In the genomic region with DNA sequence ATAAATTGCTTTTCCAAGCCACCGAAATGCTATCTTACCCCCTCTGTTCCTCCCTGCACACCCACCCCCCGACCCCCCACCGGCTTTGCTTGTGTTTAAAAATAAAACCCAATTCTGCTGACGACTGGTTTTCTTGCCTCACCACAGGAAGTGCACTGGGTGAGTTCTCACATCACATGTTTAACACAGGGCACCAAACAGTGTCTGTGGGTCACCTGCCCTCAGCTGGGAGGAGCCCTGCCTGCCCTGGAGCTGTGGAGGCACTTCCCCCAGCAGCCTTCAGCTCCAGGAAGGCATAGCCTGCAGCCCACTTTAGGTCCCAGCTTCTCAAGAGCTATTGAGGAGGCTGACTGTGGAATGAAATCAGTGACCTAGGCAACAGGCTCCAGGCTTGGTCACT, we compare ENCODE assay signal across 8 cellular contexts. TPM values are rescaled to one million over a fixed set of nuclear protein-coding genes. Genes with fewer than 3 reads are reported as not detected.
DNase-seq lines count a peak whose midpoint lies in the region; ATAC-seq, FAIRE-seq and TF ChIP-seq lines count a peak whose summit lies in the region.

No MANE protein-coding gene starts in this region.

- FAIRE-seq in GM12878 (lab: Jason Lieb, UNC): no peak

- no TSS peak for BruUV-seq in GM12878 (replicated peaks; lab: Mats Ljungman, UMichigan)

- H3K9me3 ChIP-seq in BLaER1: no peaks in the 10 kb centered on the region
- H3K9me3 ChIP-seq in GM12878 (replicated peaks; ENCODE audit: control insufficient read depth, insufficient read depth, low read length): no peaks in the 10 kb centered on the region
- no peaks in the 10 kb centered on the region for H3K9me3 ChIP-seq in right atrium auricular region

- 13% methylated on average over 3 of the region's 4 CpGs for WGBS in GM12878 (ENCODE audit: insufficient coverage, insufficient replicate concordance, low lambda C conversion rate, missing lambda C conversion rate)

- ATAC-seq in GM18867 (IDR thresholded peaks at IDR 0.05; ENCODE audit: unreplicated experiment) (peak; percentile 98), HG02885 (IDR thresholded peaks at IDR 0.05; ENCODE audit: poor library complexity, unreplicated experiment) (peak; percentile 85), GM12878 (peak; percentile 96)

- peak overlapping the region; percentile 80 for H3K4me2 ChIP-seq in BLaER1
- H3K4me2 ChIP-seq in GM12878 (ENCODE audit: control insufficient read depth, insufficient read depth): peak overlapping the region; percentile 63

- no peak for TF ChIP-seq RAD21 in GM12878 (IDR thresholded peaks at IDR 0.05; ENCODE audit: insufficient read depth, low read depth, low read length)

- H3K4me1 ChIP-seq in BLaER1: peaks cover 40% of the 10 kb centered on the region
- peaks cover 13% of the 10 kb centered on the region for H3K4me1 ChIP-seq in GM12878 (ENCODE audit: control insufficient read depth, insufficient read depth, low read length)
- no peaks in the 10 kb centered on the region for H3K4me1 ChIP-seq in right atrium auricular region

- CTCF ChIA-PET in GM12878 (lab: Yijun Ruan, JAX): interaction anchor here (0.9 to 6.0 kb wide), 4 partner anchors 14 to 89 kb away, joined by 3 to 29 read pairs (median 10); no protein-coding TSS in a partner anchor

- H3K79me2 ChIP-seq in GM12878 (ENCODE audit: control insufficient read depth, insufficient read depth, low read length): no peaks in the 10 kb centered on the region

- intact Hi-C loops in GM12878 (cut with micrococcal nuclease; ENCODE audit: unreplicated experiment): no loop called here

- TF ChIP-seq CTCF in GM12878 (IDR thresholded peaks at IDR 0.05 in 2 of 3, conservative IDR thresholded peaks at IDR 0.05 in 1 of 3; ENCODE audit: control insufficient read depth in 2 of 3, extremely low read depth in 1 of 3, insufficient read depth in 1 of 3, low read depth in 3 of 3, low read length in 3 of 3) (no peak), right atrium auricular region (IDR thresholded peaks at IDR 0.05) (no peak), foreskin fibroblast (IDR thresholded peaks at IDR 0.05; ENCODE audit: low read depth, low read length) (no peak)

- TF ChIP-seq EP300 in GM12878 (IDR thresholded peaks at IDR 0.05; ENCODE audit: borderline replicate concordance in 1 of 2, control insufficient read depth in 1 of 2, low read depth in 2 of 2, low read length in 2 of 2): 0 out of 4 replicates have a peak, but pooled peaks of 1 of the 2 experiments have one; percentile 29

- POLR2A ChIA-PET in GM12878 (lab: Charles Lee): interaction anchor here (1.1 to 3.0 kb wide), 4 partner anchors 9 to 52 kb away, joined by 4 to 16 read pairs (median 8); a partner anchor contains a TSS

- H3K9ac ChIP-seq in BLaER1: no peak overlapping the region
- H3K9ac ChIP-seq in GM12878 (ENCODE audit: control insufficient read depth, insufficient read depth, low read length): no peak overlapping the region

- in situ Hi-C loops in GM12878 (cut with MboI): no loop called here

- DNase-seq in NCI-H2227 (lab: John Stamatoyannopoulos, UW; ENCODE audit: unreplicated experiment): peak; percentile 23
- DNase-seq in GM12878 (ENCODE audit: low read depth, low spot score): peak; percentile 61
- no peak for DNase-seq in SHP77 treated with DMSO at 0.1 percent for 48 hours (lab: John Stamatoyannopoulos, UW)
- DNase-seq in right atrium auricular region (ENCODE audit: low spot score): no peak
- DNase-seq in foreskin fibroblast: no peak

- no peak overlapping the region for H3K27ac ChIP-seq in BLaER1
- peak overlapping the region; percentile 62 for H3K27ac ChIP-seq in GM12878 (ENCODE audit: control insufficient read depth, insufficient read depth)
- no peak overlapping the region for H3K27ac ChIP-seq in right atrium auricular region

- H4K20me1 ChIP-seq in BLaER1 (no peaks in the 10 kb centered on the region), GM12878 (ENCODE audit: control insufficient read depth, insufficient read depth) (no peaks in the 10 kb centered on the region)

- 0 out of 2 replicates have a peak, but pooled peaks have one; percentile 32 for TF ChIP-seq POLR2A in GM12878 (IDR thresholded peaks at IDR 0.05; ENCODE audit: low read depth, low read length)

- RAD21 ChIA-PET in GM12878 (lab: Charles Lee; ENCODE audit: unreplicated experiment): interaction anchor here (1.6 to 4.5 kb wide), 6 partner anchors 9 to 89 kb away, joined by 6 to 29 read pairs (median 8); a partner anchor contains a TSS

- H3K4me3 ChIP-seq in BLaER1 (0 out of 2 replicates have a peak overlapping the region, but pooled peaks have one; percentile 5), GM12878 (peak overlapping the region; percentile 30; the same call in 1 of the 2 replicates), right atrium auricular region (no peak overlapping the region), foreskin fibroblast (ENCODE audit: low read depth in 1 of 2, low read length in 2 of 2) (no peak overlapping the region)

- H3K27me3 ChIP-seq in BLaER1 (peaks cover 17% of the 10 kb centered on the region), GM12878 (replicated peaks in 1 of 2; ENCODE audit: control insufficient read depth in 2 of 2, insufficient read depth in 2 of 2, low read length in 1 of 2) (no peaks in the 10 kb centered on the region), right atrium auricular region (no peaks in the 10 kb centered on the region)

- SMC1A ChIA-PET in GM12878 (lab: Charles Lee; ENCODE audit: uncharacterized antibody, unreplicated experiment): interaction anchor here (0.9 to 6.6 kb wide), 8 partner anchors 12 to 88 kb away, joined by 3 to 55 read pairs (median 8); a partner anchor contains a TSS

- H3K36me3 ChIP-seq in BLaER1 (no peaks in the 10 kb centered on the region), GM12878 (ENCODE audit: control insufficient read depth in 2 of 2, insufficient read depth in 2 of 2, low read length in 1 of 2) (no peaks in the 10 kb centered on the region), right atrium auricular region (no peaks in the 10 kb centered on the region)

- H2AFZ ChIP-seq in GM12878 (ENCODE audit: control insufficient read depth, low read depth, low read length): peak overlapping the region; percentile 28

TF ChIP-seq in GM12878, 131 proteins besides CTCF, POLR2A, EP300 and RAD21 (continues in another document):
- TF ChIP-seq RAD51 (IDR thresholded peaks at IDR 0.05): peak; percentile 73
- peak; percentile 39; the same call in 1 of the 2 replicates for TF ChIP-seq ATF7 (IDR thresholded peaks at IDR 0.05; ENCODE audit: low read depth)

RNA-seq across cellular contexts. Expression of a gene that starts 8.8 kb away (rescaled TPM):
- 1.7 and 1.9 TPM in 2 replicates for total RNA-seq in GM12878 (2013; cell fraction: nucleolus; rRNA removed)
- total RNA-seq in GM12878 (2014; rRNA removed) (0.90 and 1.3 TPM in 2 replicates), GM12878 (2014; rRNA removed; fragmentation: Illumina TruSeq; extraction: Trizol) (1.3 and 1.4 TPM in 2 replicates), GM12878 (2021) (1.5 and 1.6 TPM in 2 replicates), right atrium auricular region (under 1 TPM; 0.70 to 0.79 TPM)
- 0.51 TPM for polyA plus RNA-seq in GM12878 (2011; ENCODE audit: low read depth)
- polyA plus RNA-seq in GM12878 (2011; rRNA removed) (5.4 and 5.6 TPM in 2 replicates), GM12878 (2014; fragmentation: Illumina TruSeq; extraction: Trizol) (2.6 TPM in 2 replicates), GM12878 (2014; fragmentation: Nextera tagmentation; extraction: Ambion mirVana) (1 to 10 TPM in 1 of 2 experiments, under 1 TPM in 1; 0.98 to 1.0 TPM), GM12878 (2014; rRNA removed) (0.91 and 1.5 TPM in 2 replicates), GM12878 (2016; fragmentation: Nextera tagmentation; extraction: Ambion mirVana) (1 to 10 TPM; 1.2 to 1.4 TPM)
- polyA plus RNA-seq in GM12878 (2011; cell fraction: cytosol; rRNA removed): 4.0 and 4.6 TPM in 2 replicates
- polyA plus RNA-seq in GM12878 (2011; cell fraction: nucleus; rRNA removed): 3.2 and 3.8 TPM in 2 replicates
- polyA plus RNA-seq in GM12878 (2012): 0.93 and 0.95 TPM in 2 replicates
- 4.5 and 4.7 TPM in 2 replicates for polyA minus RNA-seq in GM12878 (2011; rRNA and poly(A)+ RNA removed)
- polyA minus RNA-seq in GM12878 (2011; cell fraction: cytosol; rRNA and poly(A)+ RNA removed): 0.94 and 1.6 TPM in 2 replicates
- polyA minus RNA-seq in GM12878 (2011; cell fraction: nucleus; rRNA and poly(A)+ RNA removed): 1.1 and 1.7 TPM in 2 replicates

RNA-seq across cellular contexts. Expression of a gene that starts 51.8 kb away (rescaled TPM):
- total RNA-seq in GM12878 (2013; cell fraction: nucleolus; rRNA removed): 28.0 and 28.4 TPM in 2 replicates
- total RNA-seq in GM12878 (2014; rRNA removed): 14.1 and 17.7 TPM in 2 replicates
- total RNA-seq in GM12878 (2014; rRNA removed; fragmentation: Illumina TruSeq; extraction: Trizol): 25.6 and 26.3 TPM in 2 replicates
- 17.1 and 18.3 TPM in 2 replicates for total RNA-seq in GM12878 (2021)
- 5.0 TPM for polyA plus RNA-seq in GM12878 (2011; ENCODE audit: low read depth)
- 19.6 and 31.4 TPM in 2 replicates for polyA plus RNA-seq in GM12878 (2011; rRNA removed)
- polyA plus RNA-seq in GM12878 (2011; cell fraction: cytosol; rRNA removed): 7.1 and 9.1 TPM in 2 replicates
- 12.2 and 14.4 TPM in 2 replicates for polyA plus RNA-seq in GM12878 (2011; cell fraction: nucleus; rRNA removed)
- polyA plus RNA-seq in GM12878 (2012): 10.1 and 12.4 TPM in 2 replicates
- 23.3 and 29.3 TPM in 2 replicates for polyA plus RNA-seq in GM12878 (2014; fragmentation: Illumina TruSeq; extraction: Trizol)
- 1 to 10 TPM; 5.2 to 5.4 TPM for polyA plus RNA-seq in GM12878 (2014; fragmentation: Nextera tagmentation; extraction: Ambion mirVana)
- 9.3 and 11.3 TPM in 2 replicates for polyA plus RNA-seq in GM12878 (2014; rRNA removed)
- polyA plus RNA-seq in GM12878 (2016; fragmentation: Nextera tagmentation; extraction: Ambion mirVana): 10 to 100 TPM; 21.3 to 23.6 TPM
- 20.7 and 40.7 TPM in 2 replicates for polyA minus RNA-seq in GM12878 (2011; rRNA and poly(A)+ RNA removed)
- 10.4 and 12.5 TPM in 2 replicates for polyA minus RNA-seq in GM12878 (2011; cell fraction: cytosol; rRNA and poly(A)+ RNA removed)
- 10.9 and 11.7 TPM in 2 replicates for polyA minus RNA-seq in GM12878 (2011; cell fraction: nucleus; rRNA and poly(A)+ RNA removed)
- 1 to 10 TPM; 6.0 to 6.3 TPM for total RNA-seq in right atrium auricular region

RNA-seq across cellular contexts. Expression of a gene that starts 59.5 kb away (rescaled TPM):
- total RNA-seq in GM12878 (2013; cell fraction: nucleolus; rRNA removed): not detected in 2 replicates
- not detected in 2 replicates for total RNA-seq in GM12878 (2014; rRNA removed)
- not detected in 2 replicates for total RNA-seq in GM12878 (2014; rRNA removed; fragmentation: Illumina TruSeq; extraction: Trizol)
- total RNA-seq in GM12878 (2021): not detected in 2 replicates
- polyA plus RNA-seq in GM12878 (2011; ENCODE audit: low read depth): not detected
- polyA plus RNA-seq in GM12878 (2011; rRNA removed): 0.01 TPM in 1 of 2 replicates, not detected in the other
- not detected in 2 replicates for polyA plus RNA-seq in GM12878 (2011; cell fraction: cytosol; rRNA removed)
- not detected in 2 replicates for polyA plus RNA-seq in GM12878 (2011; cell fraction: nucleus; rRNA removed)
- not detected in 2 replicates for polyA plus RNA-seq in GM12878 (2012)
- polyA plus RNA-seq in GM12878 (2014; fragmentation: Illumina TruSeq; extraction: Trizol): not detected in 2 replicates
- not detected for polyA plus RNA-seq in GM12878 (2014; fragmentation: Nextera tagmentation; extraction: Ambion mirVana)
- not detected in 2 replicates for polyA plus RNA-seq in GM12878 (2014; rRNA removed)
- polyA plus RNA-seq in GM12878 (2016; fragmentation: Nextera tagmentation; extraction: Ambion mirVana): not detected
- polyA minus RNA-seq in GM12878 (2011; rRNA and poly(A)+ RNA removed): not detected in 2 replicates
- not detected in 2 replicates for polyA minus RNA-seq in GM12878 (2011; cell fraction: cytosol; rRNA and poly(A)+ RNA removed)
- polyA minus RNA-seq in GM12878 (2011; cell fraction: nucleus; rRNA and poly(A)+ RNA removed): not detected in 2 replicates
- total RNA-seq in right atrium auricular region: 1 to 10 TPM in 1 of 2 donors, under 1 TPM in 1; 0.90 to 1.4 TPM

Comparison
In these comparisons a context has a peak if more than half of its experiments do, and no peak if none do; other contexts are left out.
1. H3K4me3 ChIP-seq: peak in BLaER1 (single experiment) and GM12878 (single experiment); none in right atrium auricular region (0 of 2) and foreskin fibroblast (0 of 2).
2. DNase-seq: peak in NCI-H2227 (single experiment) and GM12878 (single experiment); none in SHP77 treated with DMSO at 0.1 percent for 48 hours (single experiment), right atrium auricular region (single experiment) and foreskin fibroblast (0 of 2).
3. Peak in every context shown above with its lines, with median percentiles within 50 percentile points of each other: ATAC-seq.